Comparison of ENCODE assay signal across 9 cellular contexts in the genomic region with DNA sequence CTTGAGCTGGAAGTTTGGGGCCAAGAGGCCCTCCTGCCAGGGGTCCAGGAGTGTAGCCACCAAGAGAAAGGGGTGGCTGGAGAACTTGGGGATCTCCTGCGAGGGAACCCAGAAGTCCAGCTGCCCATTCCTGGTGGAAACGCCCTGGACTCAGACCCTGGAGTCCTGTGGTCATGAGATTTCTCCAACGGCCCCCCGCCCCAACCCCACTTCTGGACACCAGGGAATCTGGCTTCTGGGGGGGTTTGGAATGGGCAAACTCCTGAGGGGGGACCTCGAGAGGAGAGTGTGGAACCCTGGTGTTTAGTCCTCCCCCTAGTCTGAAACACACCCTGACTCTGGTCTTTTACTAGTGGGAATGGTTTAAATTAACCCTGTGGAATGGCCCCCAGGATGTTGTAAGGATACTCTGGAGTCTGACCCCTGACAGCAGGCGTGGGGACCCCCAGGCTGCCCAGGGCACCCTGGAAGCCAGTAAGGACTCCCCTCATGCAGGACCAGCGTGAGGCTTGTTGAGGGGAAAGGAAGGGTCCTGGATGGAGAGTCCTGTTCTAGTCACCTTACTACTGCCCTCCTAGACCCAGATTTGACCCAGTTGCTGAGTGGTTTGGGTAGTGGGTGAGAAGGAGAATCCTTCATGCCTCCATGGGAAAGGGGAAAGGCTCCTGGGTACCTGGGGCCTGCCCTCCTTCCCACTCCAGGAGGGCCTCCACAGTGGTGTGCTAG. TPM values are rescaled to one million over a fixed set of nuclear protein-coding genes. Genes with fewer than 3 reads are reported as not detected.
DNase-seq lines count a peak whose midpoint lies in the region; ATAC-seq, FAIRE-seq and TF ChIP-seq lines count a peak whose summit lies in the region.
"Had no signal": no experiment of that assay in that cellular context is flagged by ENCODE, and none has a peak within 500 bp of the region (broad histone marks: within the 10 kb centered on the region; RNA-seq: fewer than 3 reads in every experiment).

No MANE protein-coding gene starts in this region.

- peak overlapping the region; percentile 76 for H2BK12ac ChIP-seq in neuronal stem cell (ENCODE audit: low read length)

- H4K91ac ChIP-seq in neuronal stem cell (ENCODE audit: low read depth, low read length, poor library complexity) = no peak overlapping the region

- H3K4me3 ChIP-seq in BLaER1 treated with 17β-estradiol and CSF1 and Interleukin-3, amounts not matched to agents 10 nM and 100 nM = peak overlapping the region; percentile 59 to 93 (median 66)
- H3K4me3 ChIP-seq in OCI-LY3 (ENCODE audit: low read length) (peak overlapping the region; percentile 82), endothelial cell of umbilical vein (replicated peaks in 1 of 3; ENCODE audit: insufficient read depth in 1 of 3, low read depth in 1 of 3, low read length in 3 of 3) (peak overlapping the region; percentile 44 to 94 (median 71)), neuronal stem cell (ENCODE audit: low read length in 2 of 2) (peak overlapping the region; percentile 86 to 92)

- no peaks in the 10 kb centered on the region; a peak in 1 of 22 replicates for H3K27me3 ChIP-seq in BLaER1 treated with 17β-estradiol and CSF1 and Interleukin-3, amounts not matched to agents 10 nM and 100 nM
- H3K27me3 ChIP-seq in OCI-LY3 (ENCODE audit: low read depth, low read length) (no peaks in the 10 kb centered on the region), endothelial cell of umbilical vein (ENCODE audit: control insufficient read depth in 2 of 2, insufficient read depth in 2 of 2, low read length in 2 of 2) (no peaks in the 10 kb centered on the region), neuronal stem cell (ENCODE audit: control insufficient read depth in 3 of 3, insufficient read depth in 3 of 3, low read depth in 1 of 3, low read length in 3 of 3) (peaks cover 0 to 2% (median 0%) of the 10 kb centered on the region in 3 experiments)

- no peak overlapping the region for H3K14ac ChIP-seq in neuronal stem cell (ENCODE audit: low read length)

- peak overlapping the region; percentile 47 to 76 (median 69) for H3K27ac ChIP-seq in BLaER1 treated with 17β-estradiol and CSF1 and Interleukin-3, amounts not matched to agents 10 nM and 100 nM
- H3K27ac ChIP-seq in OCI-LY3 (ENCODE audit: low read length) (no peak overlapping the region), endothelial cell of umbilical vein (ENCODE audit: insufficient read depth, low read depth, low read length) (peak overlapping the region; percentile 24), neuronal stem cell (replicated peaks; ENCODE audit: low read length) (peak overlapping the region; percentile 44)

- H2AK5ac ChIP-seq in neuronal stem cell (ENCODE audit: low read depth, low read length) = peak overlapping the region; percentile 12

- H2AFZ ChIP-seq in OCI-LY3 (ENCODE audit: low read depth, low read length) (peak overlapping the region; percentile 72), endothelial cell of umbilical vein (ENCODE audit: low read depth, low read length) (peak overlapping the region; percentile 99), neuronal stem cell (ENCODE audit: low read length) (peak overlapping the region; percentile 96)

- no peak for FAIRE-seq in endothelial cell of umbilical vein (lab: Jason Lieb, UNC)

- no peak for ATAC-seq in HG03045 (IDR thresholded peaks at IDR 0.05; ENCODE audit: unreplicated experiment)
- ATAC-seq in HG02798 (IDR thresholded peaks at IDR 0.05; ENCODE audit: poor library complexity, unreplicated experiment) = no peak
- ATAC-seq in GM21526 (IDR thresholded peaks at IDR 0.05; ENCODE audit: low FRiP score, unreplicated experiment) = no peak
- no peak for ATAC-seq in HG03521 (IDR thresholded peaks at IDR 0.05; ENCODE audit: unreplicated experiment)

- no peak overlapping the region for H2BK120ac ChIP-seq in neuronal stem cell (ENCODE audit: low read depth, low read length)

- no peak overlapping the region for H3K4ac ChIP-seq in neuronal stem cell (ENCODE audit: low read length)

- H3K79me2 ChIP-seq in OCI-LY3 (ENCODE audit: low read length) (no peaks in the 10 kb centered on the region), endothelial cell of umbilical vein (ENCODE audit: control insufficient read depth, insufficient read depth, low read length) (no peaks in the 10 kb centered on the region)

- BruUV-seq in endothelial cell of umbilical vein (replicated peaks; lab: Mats Ljungman, UMichigan) = TSS peak; percentile 58

- H3K9ac ChIP-seq in BLaER1 treated with 17β-estradiol and CSF1 and Interleukin-3, amounts not matched to agents 10 nM and 100 nM = peak overlapping the region; percentile 66 to 96 (median 79)
- H3K9ac ChIP-seq in OCI-LY3 (ENCODE audit: low read length) (peak overlapping the region; percentile 83), endothelial cell of umbilical vein (replicated peaks; ENCODE audit: extremely low read depth, insufficient read depth, low read length) (peak overlapping the region; percentile 80), neuronal stem cell (ENCODE audit: low read depth, low read length, poor library complexity) (peak overlapping the region; percentile 90)

- H3K23ac ChIP-seq in neuronal stem cell (ENCODE audit: low read depth, low read length, poor library complexity) = no peak overlapping the region

- H4K20me1 ChIP-seq in BLaER1 treated with 17β-estradiol and CSF1 and Interleukin-3, amounts not matched to agents 10 nM and 100 nM = peaks cover 0 to 38% (median 0%) of the 10 kb centered on the region in 11 experiments; a peak in 4 of 22 replicates
- H4K20me1 ChIP-seq in OCI-LY3 (ENCODE audit: insufficient read depth, low read length) (no peaks in the 10 kb centered on the region), endothelial cell of umbilical vein (replicated peaks; ENCODE audit: control insufficient read depth, extremely low read depth, insufficient read depth, low read length) (no peaks in the 10 kb centered on the region)

- H3K36me3 ChIP-seq in BLaER1 treated with 17β-estradiol and CSF1 and Interleukin-3, amounts not matched to agents 10 nM and 100 nM = peaks cover 0 to 46% (median 0%) of the 10 kb centered on the region in 11 experiments; a peak in 4 of 22 replicates
- no peaks in the 10 kb centered on the region for H3K36me3 ChIP-seq in OCI-LY3 (replicated peaks; ENCODE audit: low read depth, low read length)
- peaks cover 0 to 21% of the 10 kb centered on the region in 2 experiments for H3K36me3 ChIP-seq in endothelial cell of umbilical vein (ENCODE audit: control insufficient read depth in 2 of 2, extremely low read depth in 1 of 2, insufficient read depth in 2 of 2, low read length in 2 of 2)
- H3K36me3 ChIP-seq in neuronal stem cell (replicated peaks in 1 of 2; ENCODE audit: control insufficient read depth in 2 of 2, insufficient read depth in 2 of 2, low read length in 2 of 2) = peaks cover 22 to 28% of the 10 kb centered on the region in 2 donors

- H2BK15ac ChIP-seq in neuronal stem cell (ENCODE audit: low read length) = peak overlapping the region; percentile 93

- intact Hi-C loops in endothelial cell of umbilical vein (cut with micrococcal nuclease) = loop anchor here (1.0 to 2.0 kb wide), 7 partner anchors 39 to 277 kb away; a partner anchor contains a TSS

- no CpG with 5 or more reads among the region's 7 CpGs for WGBS in neuronal stem cell (ENCODE audit: extremely low coverage in 2 of 2, insufficient read length in 2 of 2, insufficient replicate concordance in 1 of 2), 2 donors

- TF ChIP-seq POLR2A in endothelial cell of umbilical vein (IDR thresholded peaks at IDR 0.05; ENCODE audit: low read depth, low read length) = no peak

- CTCF ChIA-PET in endothelial cell of umbilical vein (lab: Charles Lee) = interaction anchor here (0.8 to 8.5 kb wide), 29 partner anchors 8 to 281 kb away, joined by 3 to 87 read pairs (median 6); a partner anchor contains a TSS

- no peak overlapping the region for H4K8ac ChIP-seq in neuronal stem cell (ENCODE audit: low read depth, low read length)

- DNase-seq in endothelial cell of umbilical vein (ENCODE audit: low read depth, low spot score) (no peak), neuronal stem cell (ENCODE audit: low spot score) (no peak)

- POLR2A ChIA-PET in endothelial cell of umbilical vein (lab: Charles Lee) = interaction anchor here (0.7 kb wide), 1 partner anchor 82 kb away, joined by 3 read pairs; no protein-coding TSS in a partner anchor

- TF ChIP-seq CTCF in OCI-LY3 (IDR thresholded peaks at IDR 0.05; ENCODE audit: low read depth, low read length) (no peak), endothelial cell of umbilical vein (IDR thresholded peaks at IDR 0.05; ENCODE audit: extremely low read depth in 1 of 2, insufficient read depth in 1 of 2, low read depth in 1 of 2, low read length in 2 of 2) (no peak)

- H3K79me1 ChIP-seq in neuronal stem cell (ENCODE audit: low read depth, low read length) = peaks cover 11% of the 10 kb centered on the region

- peak overlapping the region; percentile 84 to 100 (median 96) for H3K4me2 ChIP-seq in BLaER1 treated with 17β-estradiol and CSF1 and Interleukin-3, amounts not matched to agents 10 nM and 100 nM
- peak overlapping the region; percentile 89 for H3K4me2 ChIP-seq in OCI-LY3 (ENCODE audit: low read length)
- H3K4me2 ChIP-seq in endothelial cell of umbilical vein (ENCODE audit: insufficient read depth, low read length) = peak overlapping the region; percentile 67
- H3K4me2 ChIP-seq in neuronal stem cell (ENCODE audit: insufficient read depth, low read length, poor library complexity, severe bottlenecking) = peak overlapping the region; percentile 92

- dilution Hi-C loops in endothelial cell of umbilical vein (cut with MboI; ENCODE audit: extremely low pct_ligation_motif_present, low sequenced_read_pairs) = no loop called here

- H2BK5ac ChIP-seq in neuronal stem cell (ENCODE audit: low read length) = peak overlapping the region; percentile 93

- H3K9me1 ChIP-seq in endothelial cell of umbilical vein (replicated peaks; ENCODE audit: control insufficient read depth, extremely low read depth, insufficient read depth, low read length) = no peaks in the 10 kb centered on the region

- peak overlapping the region; percentile 95 for H3K18ac ChIP-seq in neuronal stem cell (ENCODE audit: low read length)

- H3K4me1 ChIP-seq in BLaER1 treated with 17β-estradiol and CSF1 and Interleukin-3, amounts not matched to agents 10 nM and 100 nM = peaks cover 59 to 72% (median 68%) of the 10 kb centered on the region in 10 experiments
- H3K4me1 ChIP-seq in OCI-LY3 (ENCODE audit: low read length) (peaks cover 11% of the 10 kb centered on the region), endothelial cell of umbilical vein (ENCODE audit: control insufficient read depth, extremely low read depth, insufficient read depth, low read length) (peaks cover 18% of the 10 kb centered on the region), neuronal stem cell (ENCODE audit: control insufficient read depth in 2 of 2, insufficient read depth in 1 of 2, low read depth in 1 of 2, low read length in 2 of 2) (peaks cover 25 to 29% of the 10 kb centered on the region in 2 donors)

- H3K9me3 ChIP-seq in BLaER1 treated with 17β-estradiol and CSF1 and Interleukin-3, amounts not matched to agents 10 nM and 100 nM (replicated peaks in 1 of 11) = no peaks in the 10 kb centered on the region
- no peaks in the 10 kb centered on the region for H3K9me3 ChIP-seq in OCI-LY3 (ENCODE audit: insufficient read depth, low read length)
- H3K9me3 ChIP-seq in endothelial cell of umbilical vein (replicated peaks; ENCODE audit: control insufficient read depth, insufficient read depth, low read length) = no peaks in the 10 kb centered on the region
- no peaks in the 10 kb centered on the region for H3K9me3 ChIP-seq in neuronal stem cell (replicated peaks in 1 of 2; ENCODE audit: control insufficient read depth in 2 of 2, insufficient read depth in 1 of 2, low read depth in 1 of 2, low read length in 2 of 2)

RNA-seq across cellular contexts. Expression of a gene that starts 0.5 kb away (rescaled TPM):
- 22.9 and 36.0 TPM in 2 replicates for total RNA-seq in endothelial cell of umbilical vein
- 70.1 and 77.8 TPM in 2 replicates for polyA plus RNA-seq in endothelial cell of umbilical vein
- polyA plus RNA-seq in endothelial cell of umbilical vein (2011; cell fraction: cytosol; rRNA removed) = 40.8 and 46.2 TPM in 2 replicates
- polyA plus RNA-seq in endothelial cell of umbilical vein (2011; cell fraction: nucleus; rRNA removed) = 87.9 and 95.6 TPM in 2 replicates
- polyA plus RNA-seq in endothelial cell of umbilical vein (2012) = 22.1 and 32.7 TPM in 2 replicates
- polyA minus RNA-seq in endothelial cell of umbilical vein = 67.6 and 69.7 TPM in 2 replicates
- not detected for polyA minus RNA-seq in endothelial cell of umbilical vein (2011; cell fraction: cytosol; rRNA and poly(A)+ RNA removed)
- 51.4 and 57.6 TPM in 2 replicates for polyA minus RNA-seq in endothelial cell of umbilical vein (2011; cell fraction: nucleus; rRNA and poly(A)+ RNA removed)
- 44.7 TPM for polyA plus RNA-seq in neuronal stem cell (2013, experiment 1 of 2)
- 43.9 TPM for polyA plus RNA-seq in neuronal stem cell (2013, experiment 2 of 2)

RNA-seq across cellular contexts. Expression of a gene that starts 5.8 kb away (rescaled TPM):
- 20.3 and 23.5 TPM in 2 replicates for total RNA-seq in endothelial cell of umbilical vein
- polyA plus RNA-seq in endothelial cell of umbilical vein = 41.6 and 48.7 TPM in 2 replicates
- 28.4 and 32.7 TPM in 2 replicates for polyA plus RNA-seq in endothelial cell of umbilical vein (2011; cell fraction: cytosol; rRNA removed)
- 17.0 and 18.3 TPM in 2 replicates for polyA plus RNA-seq in endothelial cell of umbilical vein (2011; cell fraction: nucleus; rRNA removed)
- 14.6 and 16.1 TPM in 2 replicates for polyA plus RNA-seq in endothelial cell of umbilical vein (2012)
- 36.0 and 41.9 TPM in 2 replicates for polyA minus RNA-seq in endothelial cell of umbilical vein
- polyA minus RNA-seq in endothelial cell of umbilical vein (2011; cell fraction: cytosol; rRNA and poly(A)+ RNA removed) = 18.5 TPM
- polyA minus RNA-seq in endothelial cell of umbilical vein (2011; cell fraction: nucleus; rRNA and poly(A)+ RNA removed) = 25.8 and 29.7 TPM in 2 replicates
- polyA plus RNA-seq in neuronal stem cell (2013, experiment 1 of 2) = 17.1 TPM
- polyA plus RNA-seq in neuronal stem cell (2013, experiment 2 of 2) = 16.2 TPM

RNA-seq across cellular contexts. Expression of a gene that starts 39.1 kb away (rescaled TPM):
- total RNA-seq in endothelial cell of umbilical vein = 374 and 423 TPM in 2 replicates
- 744 and 764 TPM in 2 replicates for polyA plus RNA-seq in endothelial cell of umbilical vein
- 276 and 317 TPM in 2 replicates for polyA plus RNA-seq in endothelial cell of umbilical vein (2011; cell fraction: cytosol; rRNA removed)
- polyA plus RNA-seq in endothelial cell of umbilical vein (2011; cell fraction: nucleus; rRNA removed) = 2,834 and 3,705 TPM in 2 replicates
- polyA plus RNA-seq in endothelial cell of umbilical vein (2012) = 291 and 300 TPM in 2 replicates
- polyA minus RNA-seq in endothelial cell of umbilical vein = 1,085 and 1,182 TPM in 2 replicates
- 1.6 TPM for polyA minus RNA-seq in endothelial cell of umbilical vein (2011; cell fraction: cytosol; rRNA and poly(A)+ RNA removed)
- polyA minus RNA-seq in endothelial cell of umbilical vein (2011; cell fraction: nucleus; rRNA and poly(A)+ RNA removed) = 489 and 637 TPM in 2 replicates
- polyA plus RNA-seq in neuronal stem cell (2013, experiment 1 of 2) = 91.9 TPM
- polyA plus RNA-seq in neuronal stem cell (2013, experiment 2 of 2) = 91.3 TPM
- total RNA-seq: T-helper 2 cell treated with Interferon-gamma antibody and Interleukin-4, amounts not matched to agents 100 ng/mL and 5 ng/mL, for 36 hours had no signal

RNA-seq across cellular contexts. Expression of a gene that starts 51.3 kb away (rescaled TPM):
- 39.1 and 42.2 TPM in 2 replicates for total RNA-seq in endothelial cell of umbilical vein
- polyA plus RNA-seq in endothelial cell of umbilical vein = 31.3 and 36.8 TPM in 2 replicates
- 23.3 and 25.3 TPM in 2 replicates for polyA plus RNA-seq in endothelial cell of umbilical vein (2011; cell fraction: cytosol; rRNA removed)
- polyA plus RNA-seq in endothelial cell of umbilical vein (2011; cell fraction: nucleus; rRNA removed) = 82.3 and 94.1 TPM in 2 replicates
- polyA plus RNA-seq in endothelial cell of umbilical vein (2012) = 16.8 and 22.3 TPM in 2 replicates
- polyA minus RNA-seq in endothelial cell of umbilical vein = 64.9 and 87.8 TPM in 2 replicates
- 46.7 TPM for polyA minus RNA-seq in endothelial cell of umbilical vein (2011; cell fraction: cytosol; rRNA and poly(A)+ RNA removed)
- 22.6 and 24.7 TPM in 2 replicates for polyA minus RNA-seq in endothelial cell of umbilical vein (2011; cell fraction: nucleus; rRNA and poly(A)+ RNA removed)
- 22.3 TPM for polyA plus RNA-seq in neuronal stem cell (2013, experiment 1 of 2)
- polyA plus RNA-seq in neuronal stem cell (2013, experiment 2 of 2) = 21.3 TPM
